Comparison of ENCODE assay signal across 1 cellular context in genomic region chr9:15529566-15530324, GRCh38.
TF ChIP-seq lines count a peak whose summit lies in the region.

No MANE protein-coding gene starts in this region.

TF ChIP-seq in GM23338, 12 proteins besides CTCF, POLR2A, EP300 and RAD21 (continued from another document):
- TF ChIP-seq ETS1 (IDR thresholded peaks at IDR 0.05) (no peak), CREB1 (CRISPR knock-in tag; IDR thresholded peaks at IDR 0.05; ENCODE audit: low read depth) (no peak), STAT1 (IDR thresholded peaks at IDR 0.05; ENCODE audit: unreplicated experiment) (no peak)
